ENCODE assay signal across 19 cellular contexts in the genomic region with DNA sequence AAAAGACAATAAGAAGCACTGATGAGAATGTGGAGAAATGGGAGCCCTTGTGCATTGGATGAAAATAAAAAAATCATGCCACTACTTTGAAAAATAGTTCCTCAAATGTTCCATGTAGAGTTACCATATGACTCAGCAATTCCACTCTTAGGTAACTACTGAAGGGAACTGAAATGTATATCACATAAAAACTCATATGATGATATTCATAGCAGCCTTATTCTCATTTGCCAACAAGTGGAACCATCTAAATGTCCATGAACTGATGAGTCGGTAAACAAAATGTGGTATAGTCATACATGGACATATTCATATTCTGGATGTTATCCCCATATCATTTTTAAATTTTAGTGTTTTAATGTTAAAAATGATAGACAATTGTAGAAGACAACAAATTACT. TPM values are rescaled to one million over a fixed set of nuclear protein-coding genes. Genes with fewer than 3 reads are reported as not detected.
A peak's percentile ranks its signal among the peaks of the same experiment; 100 is the strongest.
DNase-seq lines count a peak whose midpoint lies in the region; ATAC-seq, FAIRE-seq and TF ChIP-seq lines count a peak whose summit lies in the region.
"Had no signal": no experiment of that assay in that cellular context is flagged by ENCODE, and none has a peak within 500 bp of the region (broad histone marks: within the 10 kb centered on the region; RNA-seq: fewer than 3 reads in every experiment).

No MANE protein-coding gene starts in this region.

- H4K5ac ChIP-seq in H1 (ENCODE audit: insufficient read length, low read depth, low read length), result no peak overlapping the region

- H4K8ac ChIP-seq in H1 (ENCODE audit: extremely low read depth, insufficient read depth, low read length), result no peak overlapping the region

- no peak for TF ChIP-seq RAD21 in H1 (IDR thresholded peaks at IDR 0.05 in 1 of 2, conservative IDR thresholded peaks at IDR 0.05 in 1 of 2; ENCODE audit: low read depth in 2 of 2, low read length in 2 of 2)

- H3K14ac ChIP-seq in H1 (ENCODE audit: insufficient read length), result no peak overlapping the region

- no peaks in the 10 kb centered on the region for H3K36me3 ChIP-seq in H1 (ENCODE audit: control insufficient read depth in 2 of 4, insufficient read depth in 4 of 4, low read length in 3 of 4)
- H3K36me3 ChIP-seq: Peyer's patch had no signal

- H4K20me1 ChIP-seq in H1 (replicated peaks in 1 of 2; ENCODE audit: control insufficient read depth in 1 of 2, insufficient read depth in 2 of 2, low read length in 2 of 2), result no peaks in the 10 kb centered on the region

- no peak overlapping the region for H3K4ac ChIP-seq in H1 (replicated peaks; ENCODE audit: insufficient read length, low read depth, low read length)

- no peak overlapping the region for H3K18ac ChIP-seq in H1 (ENCODE audit: extremely low read depth, low read length)

- no peak for FAIRE-seq in H1 (lab: Jason Lieb, UNC)
- FAIRE-seq: GM19239 had no signal

- H2BK12ac ChIP-seq in H1 (ENCODE audit: low read depth, low read length), result no peak overlapping the region

- no peak overlapping the region for H3K27ac ChIP-seq in H1 (ENCODE audit: low read depth, low read length)
- H3K27ac ChIP-seq: GM23248, Peyer's patch had no signal

- H2AK5ac ChIP-seq in H1 (ENCODE audit: low read depth, low read length), result no peak overlapping the region

- H2BK5ac ChIP-seq in H1 (ENCODE audit: low read depth, low read length), result no peak overlapping the region

- H3K23ac ChIP-seq in H1 (ENCODE audit: insufficient read length), result no peak overlapping the region

- in situ Hi-C loops in KBM-7 (cut with MboI; ENCODE audit: low pct_unique_long_range_greater_than_20kb, low sequenced_read_pairs), result no loop called here

- no peak for TF ChIP-seq EP300 in H1 (IDR thresholded peaks at IDR 0.05; ENCODE audit: borderline replicate concordance in 1 of 2, low read depth in 2 of 2, low read length in 2 of 2)

- TF ChIP-seq POLR2A in H1 (IDR thresholded peaks at IDR 0.05; ENCODE audit: control extremely low read depth in 1 of 2, low read depth in 2 of 2, low read length in 2 of 2), result no peak

- H2BK120ac ChIP-seq in H1 (replicated peaks; ENCODE audit: low read depth, low read length), result no peak overlapping the region

- no peak for TF ChIP-seq CTCF in H1 (IDR thresholded peaks at IDR 0.05; ENCODE audit: control extremely low read depth in 1 of 3, insufficient read depth in 1 of 3, low read depth in 1 of 3, low read length in 3 of 3)

- 100% methylated on average over 1 of the region's 1 CpG; no CpG with 5 or more reads in 1 of the 2 experiments for WGBS in H1 (ENCODE audit: extremely low coverage in 1 of 2, insufficient coverage in 1 of 2, insufficient read length in 1 of 2, insufficient replicate concordance in 2 of 2, low coverage in 1 of 2, low lambda C conversion rate in 2 of 2, missing lambda C conversion rate in 1 of 2), 2 experiments

- intact Hi-C loops in left cardiac atrium (cut with DNase I), result no loop called here

- no peaks in the 10 kb centered on the region for H3K27me3 ChIP-seq in H1 (replicated peaks in 1 of 4; ENCODE audit: control insufficient read depth in 3 of 4, extremely low read depth in 1 of 4, insufficient read depth in 3 of 4, low read length in 3 of 4)
- H3K27me3 ChIP-seq: Peyer's patch had no signal

- peak; percentile 27 for DNase-seq in GDM1 (lab: John Stamatoyannopoulos, UW)
- DNase-seq in KBM-7, result peak; percentile 40
- peak; percentile 95 for DNase-seq in OCI-M1 (lab: John Stamatoyannopoulos, UW)
- DNase-seq in H1 (ENCODE audit: low read depth in 1 of 2, low spot score in 2 of 2), result no peak
- no peak for DNase-seq in left cardiac atrium
- DNase-seq in H4 (ENCODE audit: low spot score), result no peak
- no peak for DNase-seq in NCI-H1436 (lab: John Stamatoyannopoulos, UW)
- DNase-seq: C1 segment of cervical spinal cord; Caco-2; GM23248; NCI-H1048; NCI-H1694; NCI-H69; NK-92 treated with Interleukin-12 subunit alpha and Interleukin-12 subunit beta, amount 100 ng/mL, for 24 hours; SHP77; SW 1271 had no signal

- no peak overlapping the region for H3K4me2 ChIP-seq in H1 (ENCODE audit: insufficient read depth in 1 of 2, low read depth in 2 of 2, low read length in 2 of 2)

- peaks cover under 1 to 8% of the 10 kb centered on the region in 2 experiments; a peak in 1 of 4 replicates for H3K9me3 ChIP-seq in H1 (ENCODE audit: insufficient read depth in 2 of 2, low read depth in 1 of 2, low read length in 1 of 2)
- H3K9me3 ChIP-seq: Caco-2, Peyer's patch had no signal

- H2AFZ ChIP-seq in H1 (ENCODE audit: low read length), result no peak overlapping the region
- H2AFZ ChIP-seq: GM23248 had no signal

- no peak overlapping the region for H2BK20ac ChIP-seq in H1 (ENCODE audit: low read length)

- CTCF ChIA-PET in H1 (lab: Charles Lee; ENCODE audit: partially characterized antibody), result interaction anchor here (4.0 kb wide), 1 partner anchor 12 kb away, joined by 15 read pairs; no protein-coding TSS in a partner anchor

- H3K79me1 ChIP-seq in H1 (ENCODE audit: low read depth, low read length), result no peaks in the 10 kb centered on the region

- POLR2A ChIA-PET in H1 (lab: Charles Lee; ENCODE audit: partially characterized antibody), result no interaction called here

- no peak overlapping the region for H3K4me3 ChIP-seq in H1 (ENCODE audit: extremely low read depth in 1 of 4, insufficient read depth in 2 of 4, low read depth in 3 of 4, low read length in 4 of 4)
- H3K4me3 ChIP-seq: GM23248, Peyer's patch had no signal

- no peak for ATAC-seq in left cardiac atrium
- ATAC-seq in HG02981 (IDR thresholded peaks at IDR 0.05; ENCODE audit: unreplicated experiment), result no peak

- H3K23me2 ChIP-seq in H1 (ENCODE audit: low read depth, low read length), result peaks cover 2% of the 10 kb centered on the region; the same call in 1 of the 2 replicates

- no peak overlapping the region for H3K56ac ChIP-seq in H1 (replicated peaks; ENCODE audit: insufficient read length, low read depth, low read length)

- no peak overlapping the region for H4K91ac ChIP-seq in H1 (replicated peaks; ENCODE audit: insufficient read length, low read length)

- H3K9ac ChIP-seq in H1 (replicated peaks in 1 of 4; ENCODE audit: extremely low read depth in 1 of 4, low read depth in 3 of 4, low read length in 3 of 4), result no peak overlapping the region
- H3K9ac ChIP-seq: GM23248 had no signal

- H3K79me2 ChIP-seq in H1 (ENCODE audit: control insufficient read depth in 1 of 2, insufficient read depth in 2 of 2, low read length in 2 of 2), result no peaks in the 10 kb centered on the region

- H3K4me1 ChIP-seq in H1 (replicated peaks in 1 of 4; ENCODE audit: control insufficient read depth in 3 of 4, insufficient read depth in 4 of 4, low read length in 3 of 4), result 0 out of 7 replicates have a peak, but pooled peaks cover 0 to 2% (median 0%) of the 10 kb centered on the region in 4 experiments
- H3K4me1 ChIP-seq: Caco-2, Peyer's patch had no signal

- H2BK15ac ChIP-seq in H1 (ENCODE audit: low read length), result no peak overlapping the region

RNA-seq across cellular contexts. Expression of a gene that starts 3.5 kb away (rescaled TPM):
- total RNA-seq in H1 (2021; fragmentation: NEBNext Ultra II Directional; extraction: Animal tissue kit (Norgen Biotek cat#: 25700)), result not detected in 2 replicates
- 0.11 TPM in 1 of 2 replicates, not detected in the other for polyA plus RNA-seq in H1 (2011; rRNA removed)
- not detected for polyA plus RNA-seq in H1 (2011; cell fraction: cytosol; rRNA removed)
- polyA plus RNA-seq in H1 (2011; cell fraction: nucleus; rRNA removed), result 0.36 TPM
- not detected in 4 replicates for polyA plus RNA-seq in H1 (2012, experiment 1 of 2)
- polyA plus RNA-seq in H1 (2012, experiment 2 of 2), result not detected
- not detected for polyA plus RNA-seq in H1 (2013, experiment 1 of 2)
- polyA plus RNA-seq in H1 (2013, experiment 2 of 2), result not detected
- not detected in 2 replicates for polyA minus RNA-seq in H1 (2011; rRNA and poly(A)+ RNA removed)
- polyA minus RNA-seq in H1 (2011; cell fraction: cytosol; rRNA and poly(A)+ RNA removed), result not detected
- polyA minus RNA-seq in H1 (2011; cell fraction: nucleus; rRNA and poly(A)+ RNA removed), result not detected
- not detected for total RNA-seq in left cardiac atrium
- total RNA-seq in H4 (2014; rRNA removed; shearing (Covaris generic)), result not detected in 2 replicates
- total RNA-seq: Caco-2, GM23248 had no signal
- polyA plus RNA-seq: GM23248 had no signal

RNA-seq across cellular contexts. Expression of a gene that starts 13.7 kb away (rescaled TPM):
- total RNA-seq in H1 (2021; fragmentation: NEBNext Ultra II Directional; extraction: Animal tissue kit (Norgen Biotek cat#: 25700)), result not detected in 2 replicates
- polyA plus RNA-seq in H1 (2011; rRNA removed), result 0.11 and 0.12 TPM in 2 replicates
- polyA plus RNA-seq in H1 (2011; cell fraction: cytosol; rRNA removed), result 0.10 TPM
- 0.53 TPM for polyA plus RNA-seq in H1 (2011; cell fraction: nucleus; rRNA removed)
- not detected in 4 replicates for polyA plus RNA-seq in H1 (2012, experiment 1 of 2)
- not detected for polyA plus RNA-seq in H1 (2012, experiment 2 of 2)
- 0.04 TPM for polyA plus RNA-seq in H1 (2013, experiment 1 of 2)
- polyA plus RNA-seq in H1 (2013, experiment 2 of 2), result not detected
- 0.24 TPM in 1 of 2 replicates, not detected in the other for polyA minus RNA-seq in H1 (2011; rRNA and poly(A)+ RNA removed)
- polyA minus RNA-seq in H1 (2011; cell fraction: cytosol; rRNA and poly(A)+ RNA removed), result not detected
- polyA minus RNA-seq in H1 (2011; cell fraction: nucleus; rRNA and poly(A)+ RNA removed), result not detected
- total RNA-seq in left cardiac atrium, result not detected
- total RNA-seq in H4 (2014; rRNA removed; shearing (Covaris generic)), result not detected in 2 replicates
- total RNA-seq: Caco-2, GM23248, Peyer's patch had no signal
- polyA plus RNA-seq: GM23248 had no signal

RNA-seq across cellular contexts. Expression of a gene that starts 13.9 kb away (rescaled TPM):
- not detected in 2 replicates for total RNA-seq in H1 (2021; fragmentation: NEBNext Ultra II Directional; extraction: Animal tissue kit (Norgen Biotek cat#: 25700))
- polyA plus RNA-seq in H1 (2011; rRNA removed), result 0.06 TPM in 1 of 2 replicates, not detected in the other
- polyA plus RNA-seq in H1 (2011; cell fraction: cytosol; rRNA removed), result not detected
- polyA plus RNA-seq in H1 (2011; cell fraction: nucleus; rRNA removed), result 0.13 TPM
- polyA plus RNA-seq in H1 (2012, experiment 1 of 2), result not detected in 4 replicates
- not detected for polyA plus RNA-seq in H1 (2012, experiment 2 of 2)
- polyA plus RNA-seq in H1 (2013, experiment 1 of 2), result not detected
- not detected for polyA plus RNA-seq in H1 (2013, experiment 2 of 2)
- 0.29 TPM in 1 of 2 replicates, not detected in the other for polyA minus RNA-seq in H1 (2011; rRNA and poly(A)+ RNA removed)
- polyA minus RNA-seq in H1 (2011; cell fraction: cytosol; rRNA and poly(A)+ RNA removed), result not detected
- not detected for polyA minus RNA-seq in H1 (2011; cell fraction: nucleus; rRNA and poly(A)+ RNA removed)
- not detected for total RNA-seq in left cardiac atrium
- not detected in 2 replicates for total RNA-seq in H4 (2014; rRNA removed; shearing (Covaris generic))
- total RNA-seq: Caco-2, GM23248 had no signal
- polyA plus RNA-seq: GM23248 had no signal

RNA-seq across cellular contexts. Expression of a gene that starts 24.6 kb away (rescaled TPM):
- not detected in 2 replicates for total RNA-seq in H1 (2021; fragmentation: NEBNext Ultra II Directional; extraction: Animal tissue kit (Norgen Biotek cat#: 25700))
- not detected in 2 replicates for polyA plus RNA-seq in H1 (2011; rRNA removed)
- polyA plus RNA-seq in H1 (2011; cell fraction: cytosol; rRNA removed), result not detected
- 0.16 TPM for polyA plus RNA-seq in H1 (2011; cell fraction: nucleus; rRNA removed)
- not detected in 4 replicates for polyA plus RNA-seq in H1 (2012, experiment 1 of 2)
- not detected for polyA plus RNA-seq in H1 (2012, experiment 2 of 2)
- polyA plus RNA-seq in H1 (2013, experiment 1 of 2), result not detected
- not detected for polyA plus RNA-seq in H1 (2013, experiment 2 of 2)
- 0.13 TPM in 1 of 2 replicates, not detected in the other for polyA minus RNA-seq in H1 (2011; rRNA and poly(A)+ RNA removed)
- polyA minus RNA-seq in H1 (2011; cell fraction: cytosol; rRNA and poly(A)+ RNA removed), result not detected
- polyA minus RNA-seq in H1 (2011; cell fraction: nucleus; rRNA and poly(A)+ RNA removed), result not detected
- not detected for total RNA-seq in left cardiac atrium
- not detected in 2 replicates for total RNA-seq in H4 (2014; rRNA removed; shearing (Covaris generic))
- total RNA-seq: Caco-2, GM23248 had no signal
- polyA plus RNA-seq: GM23248 had no signal

RNA-seq across cellular contexts. Expression of a gene that starts 31.0 kb away (rescaled TPM):
- total RNA-seq in H1 (2021; fragmentation: NEBNext Ultra II Directional; extraction: Animal tissue kit (Norgen Biotek cat#: 25700)), result not detected in 2 replicates
- not detected in 2 replicates for polyA plus RNA-seq in H1 (2011; rRNA removed)
- not detected for polyA plus RNA-seq in H1 (2011; cell fraction: cytosol; rRNA removed)
- polyA plus RNA-seq in H1 (2011; cell fraction: nucleus; rRNA removed), result not detected
- 0.33 TPM in 1 of 4 replicates, not detected in the others for polyA plus RNA-seq in H1 (2012, experiment 1 of 2)
- not detected for polyA plus RNA-seq in H1 (2012, experiment 2 of 2)
- not detected for polyA plus RNA-seq in H1 (2013, experiment 1 of 2)
- not detected for polyA plus RNA-seq in H1 (2013, experiment 2 of 2)
- polyA minus RNA-seq in H1 (2011; rRNA and poly(A)+ RNA removed), result not detected in 2 replicates
- polyA minus RNA-seq in H1 (2011; cell fraction: cytosol; rRNA and poly(A)+ RNA removed), result not detected
- not detected for polyA minus RNA-seq in H1 (2011; cell fraction: nucleus; rRNA and poly(A)+ RNA removed)
- total RNA-seq in left cardiac atrium, result not detected
- not detected in 2 replicates for total RNA-seq in H4 (2014; rRNA removed; shearing (Covaris generic))
- total RNA-seq: Caco-2, GM23248, Peyer's patch had no signal
- polyA plus RNA-seq: GM23248 had no signal

Comparison
In these comparisons a context has a peak if more than half of its experiments do, and no peak if none do; other contexts are left out.
1. DNase-seq: peak in GDM1 (single experiment), KBM-7 (single experiment) and OCI-M1 (single experiment); none in H1 (0 of 2), left cardiac atrium (single experiment), H4 (single experiment) and NCI-H1436 (single experiment).